In the genomic region with DNA sequence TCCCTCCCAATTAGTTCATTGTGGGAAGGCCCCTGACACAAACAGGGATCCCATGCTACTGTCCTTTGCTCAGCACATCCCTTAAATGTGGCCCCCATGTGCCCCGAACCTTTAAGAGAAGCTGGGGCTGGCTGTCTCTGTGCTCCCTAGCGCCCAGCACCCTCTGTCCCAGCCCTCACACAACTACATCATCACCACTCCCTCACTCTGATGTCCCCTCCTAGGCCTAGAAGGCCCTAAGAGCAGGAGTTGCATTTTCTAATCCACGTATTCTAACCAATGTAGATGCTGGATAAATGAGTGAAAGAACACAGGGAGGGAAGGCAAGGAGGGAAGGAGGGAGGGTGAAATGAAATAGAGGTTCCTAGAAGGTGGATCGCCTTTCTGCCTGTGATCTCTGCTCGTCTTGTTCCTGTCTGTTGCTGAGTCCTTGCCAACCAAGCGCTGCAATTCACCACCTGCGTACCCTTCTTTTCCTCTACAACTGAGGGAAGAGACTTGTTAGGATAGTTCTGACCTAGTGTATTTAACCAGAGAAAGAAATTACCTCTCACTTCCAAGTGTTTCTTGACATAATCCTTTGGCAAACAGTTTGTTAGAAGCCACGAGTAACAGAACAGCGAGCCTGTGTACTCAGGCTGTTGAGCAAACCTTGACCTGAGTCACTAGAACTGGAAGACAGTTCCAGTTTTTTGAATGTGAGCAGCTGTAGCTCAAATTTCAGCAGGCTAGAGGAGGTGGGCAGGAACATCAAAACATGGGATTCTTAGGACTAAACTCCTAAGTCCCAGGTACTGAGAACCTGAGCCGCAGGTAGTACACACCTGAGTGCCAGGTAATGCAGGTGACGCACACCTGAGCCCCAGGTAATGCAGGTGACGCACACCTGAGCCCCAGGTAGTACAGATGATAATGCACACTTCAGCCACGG, we compare ENCODE assay signal across 16 cellular contexts.
DNase-seq lines count a peak whose midpoint lies in the region; ATAC-seq and TF ChIP-seq lines count a peak whose summit lies in the region.
"Had no signal": no experiment of that assay in that cellular context is flagged by ENCODE, and none has a peak within 500 bp of the region (broad histone marks: within the 10 kb centered on the region; RNA-seq: fewer than 3 reads in every experiment).

No MANE protein-coding gene starts in this region.

- no peak for TF ChIP-seq POLR2A in right lobe of liver (IDR thresholded peaks at IDR 0.05)

- no peak overlapping the region for H4K91ac ChIP-seq in H9 (ENCODE audit: insufficient read length, low read depth, low read length)

- H3K27me3 ChIP-seq in RWPE2 (ENCODE audit: insufficient read depth, poor library complexity, severe bottlenecking) (no peaks in the 10 kb centered on the region), right lobe of liver (no peaks in the 10 kb centered on the region), H9 (ENCODE audit: insufficient read depth, low read length) (no peaks in the 10 kb centered on the region)
- H3K27me3 ChIP-seq: right atrium auricular region, uterus had no signal

- H3K27ac Mint-ChIP-seq in activated naive CD8-positive, alpha-beta T cell treated with anti-CD3 and anti-CD28 coated beads, Interleukin-2, amount 10 ng/mL, durations not matched to agents 7 days and 5 days, result no peak overlapping the region
- H3K27ac Mint-ChIP-seq in activated naive CD8-positive, alpha-beta T cell treated with anti-CD3 and anti-CD28 coated beads for 36 hours, result no peak overlapping the region
- no peak overlapping the region for H3K27ac Mint-ChIP-seq in H9
- H3K27ac Mint-ChIP-seq: memory B cell had no signal

- H2BK15ac ChIP-seq in H9 (ENCODE audit: low read depth, low read length), result no peak overlapping the region

- no peak overlapping the region for H4K5ac ChIP-seq in H9 (ENCODE audit: insufficient read length, low read depth, low read length)

- H4K20me1 ChIP-seq in H9 (ENCODE audit: control insufficient read depth, insufficient read depth, insufficient read length), result no peaks in the 10 kb centered on the region

- no peak overlapping the region for H3K14ac ChIP-seq in H9 (ENCODE audit: insufficient read depth, low read length)

- H3K4me3 ChIP-seq in RWPE2 (ENCODE audit: severe bottlenecking) (no peak overlapping the region), right lobe of liver (no peak overlapping the region)
- H3K4me3 ChIP-seq: right atrium auricular region, uterus had no signal

- no peak overlapping the region for H3K18ac ChIP-seq in H9 (ENCODE audit: insufficient read length, low read depth, low read length)

- no peak overlapping the region for H3K4me2 ChIP-seq in H9 (ENCODE audit: insufficient read depth, insufficient read length, low read length)

- no peaks in the 10 kb centered on the region for H3K23me2 ChIP-seq in H9 (ENCODE audit: insufficient read length, low read depth, low read length, poor library complexity, severe bottlenecking)

- H2BK20ac ChIP-seq in H9 (ENCODE audit: low read depth, low read length, poor library complexity, severe bottlenecking), result no peak overlapping the region

- H3K9me3 ChIP-seq in RWPE2 (ENCODE audit: severe bottlenecking) (no peaks in the 10 kb centered on the region), right lobe of liver (no peaks in the 10 kb centered on the region), H9 (ENCODE audit: control insufficient read depth, low read depth, low read length) (no peaks in the 10 kb centered on the region)
- H3K9me3 ChIP-seq: right atrium auricular region, uterus had no signal

- POLR2A ChIA-PET in activated naive CD8-positive, alpha-beta T cell treated with anti-CD3 and anti-CD28 coated beads, Interleukin-2, amount 10 ng/mL, durations not matched to agents 7 days and 5 days (lab: Charles Lee), result no interaction called here

- H3K4me1 ChIP-seq in RWPE2 (ENCODE audit: insufficient read depth, poor library complexity, severe bottlenecking) (no peaks in the 10 kb centered on the region), right lobe of liver (peaks cover 0 to 15% (median 6%) of the 10 kb centered on the region in 4 donors), H9 (ENCODE audit: insufficient read depth, low read length) (no peaks in the 10 kb centered on the region)
- H3K4me1 ChIP-seq: uterus had no signal

- no peak overlapping the region for H2BK12ac ChIP-seq in H9 (ENCODE audit: insufficient read length, low read depth, low read length)

- peaks cover 23% of the 10 kb centered on the region for H3K4me1 Mint-ChIP-seq in activated naive CD8-positive, alpha-beta T cell treated with anti-CD3 and anti-CD28 coated beads, Interleukin-2, amount 10 ng/mL, durations not matched to agents 7 days and 5 days
- no peaks in the 10 kb centered on the region for H3K4me1 Mint-ChIP-seq in activated naive CD8-positive, alpha-beta T cell treated with anti-CD3 and anti-CD28 coated beads for 36 hours
- peaks cover 4 to 8% of the 10 kb centered on the region in 2 experiments for H3K4me1 Mint-ChIP-seq in H9
- H3K4me1 Mint-ChIP-seq: memory B cell had no signal

- no peak overlapping the region for H3K23ac ChIP-seq in H9 (ENCODE audit: insufficient read length, low read depth, low read length)

- no peak overlapping the region for H3K27ac ChIP-seq in RWPE2 (ENCODE audit: poor library complexity, severe bottlenecking)
- peak overlapping the region in 2 of 3 donors; percentile 31 to 51 for H3K27ac ChIP-seq in right lobe of liver
- no peak overlapping the region for H3K27ac ChIP-seq in H9 (ENCODE audit: insufficient read length, low read depth, low read length)
- H3K27ac ChIP-seq: right atrium auricular region, uterus had no signal

- 53% methylated on average over 10 of the region's 13 CpGs for WGBS in right lobe of liver (ENCODE audit: insufficient coverage, low coverage, low lambda C conversion rate, missing lambda C conversion rate)
- WGBS in H9 (ENCODE audit: extremely low coverage, insufficient read length, low lambda C conversion rate), result no CpG with 5 or more reads among the region's 13 CpGs

- H3K36me3 Mint-ChIP-seq in activated naive CD8-positive, alpha-beta T cell treated with anti-CD3 and anti-CD28 coated beads, Interleukin-2, amount 10 ng/mL, durations not matched to agents 7 days and 5 days, result no peaks in the 10 kb centered on the region
- no peaks in the 10 kb centered on the region for H3K36me3 Mint-ChIP-seq in activated naive CD8-positive, alpha-beta T cell treated with anti-CD3 and anti-CD28 coated beads for 36 hours
- no peaks in the 10 kb centered on the region for H3K36me3 Mint-ChIP-seq in H9 (ENCODE audit: insufficient read depth in 1 of 3, low read depth in 3 of 3)
- H3K36me3 Mint-ChIP-seq: memory B cell had no signal

- no peak overlapping the region for H2AFZ ChIP-seq in H9 (ENCODE audit: low read length)

- H3K4me3 Mint-ChIP-seq in activated naive CD8-positive, alpha-beta T cell treated with anti-CD3 and anti-CD28 coated beads, Interleukin-2, amount 10 ng/mL, durations not matched to agents 7 days and 5 days, result no peak overlapping the region
- no peak overlapping the region for H3K4me3 Mint-ChIP-seq in activated naive CD8-positive, alpha-beta T cell treated with anti-CD3 and anti-CD28 coated beads for 36 hours
- H3K4me3 Mint-ChIP-seq in H9, result no peak overlapping the region
- H3K4me3 Mint-ChIP-seq: activated T-cell treated with anti-CD3 and anti-CD28 coated beads, Interleukin-2, amount 50 U/mL, for 4 hours; memory B cell had no signal

- no peaks in the 10 kb centered on the region for H3K79me2 ChIP-seq in H9 (ENCODE audit: insufficient read depth, low read length)

- no peaks in the 10 kb centered on the region for H3K9me3 Mint-ChIP-seq in activated naive CD8-positive, alpha-beta T cell treated with anti-CD3 and anti-CD28 coated beads, Interleukin-2, amount 10 ng/mL, durations not matched to agents 7 days and 5 days
- no peaks in the 10 kb centered on the region for H3K9me3 Mint-ChIP-seq in activated naive CD8-positive, alpha-beta T cell treated with anti-CD3 and anti-CD28 coated beads for 36 hours
- H3K9me3 Mint-ChIP-seq in H9, result no peaks in the 10 kb centered on the region
- H3K9me3 Mint-ChIP-seq: activated T-cell treated with anti-CD3 and anti-CD28 coated beads, Interleukin-2, amount 50 U/mL, for 4 hours; memory B cell had no signal

- no peak for ATAC-seq in activated naive CD8-positive, alpha-beta T cell treated with anti-CD3 and anti-CD28 coated beads, Interleukin-2, amount 10 ng/mL, durations not matched to agents 7 days and 5 days (ENCODE audit: low read depth)
- ATAC-seq in RWPE2 (ENCODE audit: low read depth) (peak; percentile 70), right lobe of liver (peak; percentile 86 to 92 (median 90))
- ATAC-seq: activated T-cell treated with anti-CD3 and anti-CD28 coated beads, Interleukin-2, amount 50 U/mL, for 4 hours; HCT116 had no signal

- H3K36me3 ChIP-seq in RWPE2 (ENCODE audit: low read depth), result no peaks in the 10 kb centered on the region
- no peaks in the 10 kb centered on the region for H3K36me3 ChIP-seq in right lobe of liver
- H3K36me3 ChIP-seq: right atrium auricular region, uterus had no signal

- H3K79me1 ChIP-seq in H9 (ENCODE audit: insufficient read depth, low read depth, low read length, poor library complexity, severe bottlenecking), result no peaks in the 10 kb centered on the region

- intact Hi-C loops in right lobe of liver (cut with DNase I), result no loop called here

- no peak overlapping the region for H4K8ac ChIP-seq in H9 (replicated peaks; ENCODE audit: insufficient read length, low read depth, low read length)

- H3K27me3 Mint-ChIP-seq in activated naive CD8-positive, alpha-beta T cell treated with anti-CD3 and anti-CD28 coated beads, Interleukin-2, amount 10 ng/mL, durations not matched to agents 7 days and 5 days, result no peaks in the 10 kb centered on the region
- no peaks in the 10 kb centered on the region for H3K27me3 Mint-ChIP-seq in activated naive CD8-positive, alpha-beta T cell treated with anti-CD3 and anti-CD28 coated beads for 36 hours
- H3K27me3 Mint-ChIP-seq in H9 (ENCODE audit: low read depth), result no peaks in the 10 kb centered on the region; the same call in 1 of the 2 replicates

- H2BK120ac ChIP-seq in H9 (ENCODE audit: low read depth, low read length, poor library complexity, severe bottlenecking), result no peak overlapping the region

- no peak overlapping the region for H2AK5ac ChIP-seq in H9 (ENCODE audit: insufficient read length, low read length)

- no peak overlapping the region for H3K4ac ChIP-seq in H9 (ENCODE audit: low read depth, low read length)

- H3T11ph ChIP-seq in H9 (ENCODE audit: low read length), result no peak overlapping the region

- peak; percentile 4 for DNase-seq in activated naive CD8-positive, alpha-beta T cell treated with anti-CD3 and anti-CD28 coated beads, Interleukin-2, amount 10 ng/mL, durations not matched to agents 7 days and 5 days
- DNase-seq in activated naive CD8-positive, alpha-beta T cell treated with anti-CD3 and anti-CD28 coated beads for 36 hours, result no peak
- no peak for DNase-seq in RWPE2 (ENCODE audit: low spot score)
- no peak for DNase-seq in right lobe of liver
- no peak for DNase-seq in H9
- no peak for DNase-seq in stimulated activated naive CD4-positive, alpha-beta T cell treated with Interleukin-2 at 50 U/mL for 16 hours (lab: John Stamatoyannopoulos, UW)
- no peak for DNase-seq in stimulated activated CD4-positive, alpha-beta T cell treated with anti-CD3 and anti-CD28 coated beads, Interleukin-2, amount 100 ng/mL, for 24 hours
- no peak for DNase-seq in OCI-M2 (lab: John Stamatoyannopoulos, UW; ENCODE audit: unreplicated experiment)
- DNase-seq: activated T-cell treated with anti-CD3 and anti-CD28 coated beads, Interleukin-2, amount 50 U/mL, for 4 hours; cerebellar nuclear complex; NCI-H1092 treated with DMSO at 0.1 percent for 48 hours; RPMI8226 had no signal

- TF ChIP-seq CTCF in RWPE2 (IDR thresholded peaks at IDR 0.05; ENCODE audit: poor library complexity, severe bottlenecking), result no peak
- no peak for TF ChIP-seq CTCF in right lobe of liver (IDR thresholded peaks at IDR 0.05)
- TF ChIP-seq CTCF in H9 (conservative IDR thresholded peaks at IDR 0.05), result no peak

- H3K9ac ChIP-seq in H9 (ENCODE audit: extremely low read depth, insufficient read length, low read length), result no peak overlapping the region

- H2BK5ac ChIP-seq in H9 (ENCODE audit: insufficient read length, low read length), result no peak overlapping the region

- no peak overlapping the region for H3K56ac ChIP-seq in H9 (ENCODE audit: insufficient read length, low read depth, low read length)

Comparison
In these comparisons a context has a peak if more than half of its experiments do, and no peak if none do; other contexts are left out.
1. H3K27ac ChIP-seq: peak in right lobe of liver (2 of 3); none in RWPE2 (single experiment) and H9 (single experiment).